13 cellular contexts compared by ENCODE assay signal in the genomic region with DNA sequence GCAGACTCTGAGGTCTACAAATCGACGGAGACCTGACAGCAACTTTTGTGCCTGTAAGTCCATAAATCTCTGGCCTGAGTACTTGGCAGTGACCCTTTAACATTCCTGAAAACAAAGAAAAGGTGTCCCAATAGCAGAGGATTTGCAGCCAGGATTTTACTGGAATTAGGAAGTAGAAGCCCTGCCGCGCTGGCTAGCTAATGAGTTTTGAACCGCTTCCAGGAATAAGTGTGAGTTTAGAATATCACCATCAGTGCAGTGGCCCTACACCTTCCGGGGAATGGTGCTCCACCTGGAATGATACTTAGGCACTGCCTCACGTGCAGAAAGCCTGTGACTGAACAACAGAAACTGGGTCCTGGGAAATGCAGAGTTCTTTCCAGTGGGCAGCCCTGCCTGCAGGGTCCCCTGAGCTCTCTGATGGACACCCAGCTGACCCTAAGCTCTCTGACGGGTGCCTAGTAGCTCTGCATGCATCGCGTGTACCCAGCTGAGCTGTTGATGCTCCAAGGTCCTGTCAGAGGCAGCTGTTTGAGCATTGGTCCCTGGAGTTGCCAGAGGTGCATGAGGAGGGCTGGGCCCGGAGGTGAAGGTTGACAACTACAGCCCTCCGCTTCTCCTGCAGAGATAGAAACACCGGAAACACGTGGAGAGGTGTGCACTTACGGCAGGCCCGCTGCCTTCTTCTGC.
"Had no signal": no experiment of that assay in that cellular context is flagged by ENCODE, and none has a peak within 500 bp of the region (broad histone marks: within the 10 kb centered on the region; RNA-seq: fewer than 3 reads in every experiment).

No MANE protein-coding gene starts in this region.

- ATAC-seq: activated CD4-positive, CD25-positive, alpha-beta regulatory T cell treated with anti-CD3 and anti-CD28 coated beads, Interleukin-2, amount 50 U/mL, for 24 hours had no signal

- H3K4me1 ChIP-seq: sigmoid colon, uterus had no signal

- H3K4me3 ChIP-seq: lung, prostate gland, sigmoid colon, spleen, uterus had no signal

- H3K36me3 ChIP-seq: prostate gland, sigmoid colon, uterus had no signal

- H3K27ac ChIP-seq: prostate gland, sigmoid colon, spleen, uterus had no signal

- H3K9me3 ChIP-seq: prostate gland, sigmoid colon, spleen, uterus had no signal

- DNase-seq: activated effector memory CD4-positive, alpha-beta T cell treated with Interleukin-2 at 50 U/mL for 16 hours; activated naive CD4-positive, alpha-beta T cell treated with anti-CD3 and anti-CD28 coated beads, Interleukin-2, amount 50 U/mL, for 16 hours; caudate nucleus; foreskin fibroblast; glutamatergic neuron; kidney glomerular epithelial cell; midbrain; sigmoid colon; spleen; uterus had no signal

- H3K27me3 ChIP-seq: sigmoid colon, spleen, uterus had no signal
